In genomic region chr17:79991924-79992656, GRCh38 we compare ENCODE assay signal across 1 cellular context.
A peak's percentile ranks its signal among the peaks of the same experiment; 100 is the strongest.
TF ChIP-seq lines count a peak whose summit lies in the region.

No MANE protein-coding gene starts in this region.

TF ChIP-seq in HepG2, 621 proteins besides CTCF, POLR2A, EP300 and RAD21 (continued from another document and continues in another):
- TF ChIP-seq HOMEZ (CRISPR knock-in tag; IDR thresholded peaks at IDR 0.05; ENCODE audit: low read depth) (no peak), PRMT3 (CRISPR knock-in tag; IDR thresholded peaks at IDR 0.05; ENCODE audit: borderline replicate concordance, low read depth) (no peak), NR2F6 (IDR thresholded peaks at IDR 0.05) (peak; percentile 75), NR2F6 (CRISPR knock-in tag; IDR thresholded peaks at IDR 0.05) (peak; percentile 68), HCFC1 (IDR thresholded peaks at IDR 0.05; ENCODE audit: low read depth, low read length) (no peak), STAT5B (CRISPR knock-in tag; IDR thresholded peaks at IDR 0.05) (no peak), ONECUT2 (CRISPR knock-in tag; IDR thresholded peaks at IDR 0.05) (peak; percentile 15; the same call in 1 of the 2 replicates), ZNF281 (CRISPR knock-in tag; IDR thresholded peaks at IDR 0.05; ENCODE audit: borderline replicate concordance) (peak; percentile 37; the same call in 1 of the 2 replicates), PCBP1 (IDR thresholded peaks at IDR 0.05; ENCODE audit: borderline replicate concordance, low read depth, low read length) (no peak), ZNF337 (CRISPR knock-in tag; IDR thresholded peaks at IDR 0.05; ENCODE audit: borderline replicate concordance, low read depth) (no peak), ZNF7 (CRISPR knock-in tag; IDR thresholded peaks at IDR 0.05) (no peak), SIN3A (IDR thresholded peaks at IDR 0.05; ENCODE audit: borderline replicate concordance, low read depth, low read length) (peak; percentile 62; the same call in 1 of the 2 replicates), NFATC3 (CRISPR knock-in tag; IDR thresholded peaks at IDR 0.05) (no peak), FOXA1 (IDR thresholded peaks at IDR 0.05) (no peak), FOXA1 (CRISPR knock-in tag; IDR thresholded peaks at IDR 0.05) (peak; percentile 73), ZMAT5 (CRISPR knock-in tag; IDR thresholded peaks at IDR 0.05; ENCODE audit: borderline replicate concordance, low read depth) (no peak), ZNF766 (CRISPR knock-in tag; IDR thresholded peaks at IDR 0.05; ENCODE audit: borderline replicate concordance) (no peak; the same call in 1 of the 2 replicates), ZNF678 (CRISPR knock-in tag; IDR thresholded peaks at IDR 0.05) (peak; percentile 64; the same call in 1 of the 2 replicates), ZNF737 (CRISPR knock-in tag; IDR thresholded peaks at IDR 0.05; ENCODE audit: borderline replicate concordance) (no peak), ZNF263 (CRISPR knock-in tag; IDR thresholded peaks at IDR 0.05) (peak; percentile 53), FUBP1 (CRISPR knock-in tag; IDR thresholded peaks at IDR 0.05; ENCODE audit: borderline replicate concordance) (no peak), TCF12 (IDR thresholded peaks at IDR 0.05) (no peak), TCF12 (CRISPR knock-in tag; IDR thresholded peaks at IDR 0.05) (peak; percentile 75), BORCS8-MEF2B (CRISPR knock-in tag; IDR thresholded peaks at IDR 0.05) (0 out of 2 replicates have a peak, but pooled peaks have one; percentile 64), ZBTB44 (CRISPR knock-in tag; IDR thresholded peaks at IDR 0.05) (0 out of 2 replicates have a peak, but pooled peaks have one; percentile 36), TBP (CRISPR knock-in tag; IDR thresholded peaks at IDR 0.05) (no peak), ZNF34 (CRISPR knock-in tag; IDR thresholded peaks at IDR 0.05; ENCODE audit: borderline replicate concordance) (no peak), RARG (CRISPR knock-in tag; IDR thresholded peaks at IDR 0.05; ENCODE audit: low read depth) (no peak), CREM (IDR thresholded peaks at IDR 0.05) (peak; percentile 40; the same call in 1 of the 2 replicates), CREM (CRISPR knock-in tag; IDR thresholded peaks at IDR 0.05) (no peak), SAP130 (CRISPR knock-in tag; IDR thresholded peaks at IDR 0.05; ENCODE audit: low read depth) (peak; percentile 79), ZNF770 (CRISPR knock-in tag; IDR thresholded peaks at IDR 0.05) (peak; percentile 52; the same call in 1 of the 2 replicates), PBX2 (CRISPR knock-in tag; IDR thresholded peaks at IDR 0.05) (no peak), NBN (conservative IDR thresholded peaks at IDR 0.05) (no peak), E2F2 (CRISPR knock-in tag; IDR thresholded peaks at IDR 0.05; ENCODE audit: borderline replicate concordance) (no peak), REL (CRISPR knock-in tag; conservative IDR thresholded peaks at IDR 0.05) (no peak), LRRFIP1 (CRISPR knock-in tag; conservative IDR thresholded peaks at IDR 0.05) (no peak; the same call in 1 of the 2 replicates), RFXAP (CRISPR knock-in tag; IDR thresholded peaks at IDR 0.05; ENCODE audit: borderline replicate concordance) (no peak), CREBL2 (CRISPR knock-in tag; IDR thresholded peaks at IDR 0.05; ENCODE audit: borderline replicate concordance) (no peak), ZNF761 (CRISPR knock-in tag; conservative IDR thresholded peaks at IDR 0.05) (no peak), ZNF362 (CRISPR knock-in tag; IDR thresholded peaks at IDR 0.05; ENCODE audit: borderline replicate concordance) (0 out of 2 replicates have a peak, but pooled peaks have one; percentile 31), SIX4 (CRISPR knock-in tag; IDR thresholded peaks at IDR 0.05) (peak; percentile 98), ZNF574 (CRISPR knock-in tag; IDR thresholded peaks at IDR 0.05) (peak; percentile 67)
